8 cellular contexts compared by ENCODE assay signal in genomic region chr1:29121951-29122661, GRCh38. TPM values are rescaled to one million over a fixed set of nuclear protein-coding genes. Genes with fewer than 3 reads are reported as not detected.
DNase-seq lines count a peak whose midpoint lies in the region; ATAC-seq and TF ChIP-seq lines count a peak whose summit lies in the region.

No MANE protein-coding gene starts in this region.

- H3K36me3 Mint-ChIP-seq in Calu3 (ENCODE audit: insufficient read depth, unreplicated experiment), result peaks cover 16% of the 10 kb centered on the region

- no peaks in the 10 kb centered on the region for H3K4me1 Mint-ChIP-seq in Calu3 (ENCODE audit: low read depth, unreplicated experiment)

- H3K4me1 ChIP-seq in Peyer's patch (peaks cover 9 to 45% (median 27%) of the 10 kb centered on the region in 4 donors), osteoblast (ENCODE audit: insufficient read depth, low read length) (peaks cover 12% of the 10 kb centered on the region), Karpas-422 (ENCODE audit: low read length) (peaks cover 7% of the 10 kb centered on the region)

- H4K20me1 ChIP-seq in osteoblast (ENCODE audit: insufficient read depth, low read length), result peaks cover 10% of the 10 kb centered on the region
- no peaks in the 10 kb centered on the region for H4K20me1 ChIP-seq in Karpas-422 (ENCODE audit: insufficient read depth, low read depth, low read length)

- H3K9me2 ChIP-seq in Karpas-422 (replicated peaks; ENCODE audit: insufficient read depth, low read length), result no peaks in the 10 kb centered on the region

- H3K27ac ChIP-seq in Peyer's patch, result peak overlapping the region; percentile 68 to 94 (median 78)
- H3K27ac ChIP-seq in osteoblast (ENCODE audit: low read depth, low read length), result no peak overlapping the region
- no peak overlapping the region for H3K27ac ChIP-seq in Karpas-422 (ENCODE audit: low read length)

- H3K27me3 Mint-ChIP-seq in Calu3 (ENCODE audit: unreplicated experiment), result peaks cover 29% of the 10 kb centered on the region

- BruUV-seq in Calu3 (replicated peaks; lab: Mats Ljungman, UMichigan), result no TSS peak

- H3K9ac ChIP-seq in Karpas-422 (ENCODE audit: low read length), result no peak overlapping the region

- H3K9me3 ChIP-seq in Peyer's patch, result no peaks in the 10 kb centered on the region
- no peaks in the 10 kb centered on the region for H3K9me3 ChIP-seq in osteoblast (ENCODE audit: low read depth, low read length)
- H3K9me3 ChIP-seq in Karpas-422 (ENCODE audit: low read length), result no peaks in the 10 kb centered on the region

- CTCF ChIA-PET in Calu3 (lab: Charles Lee), result interaction anchor here (0.6 to 0.7 kb wide), 2 partner anchors 15 to 57 kb away, joined by 4 to 5 read pairs; no protein-coding TSS in a partner anchor

- ATAC-seq in HG03045 (IDR thresholded peaks at IDR 0.05; ENCODE audit: unreplicated experiment), result no peak

- DNase-seq in Calu3, result no peak
- DNase-seq in Peyer's patch, result peak in 1 of 3 donors; percentile 53
- DNase-seq in fibroblast of peridontal ligament (ENCODE audit: extremely low read depth), result peak; percentile 24
- DNase-seq in osteoblast (ENCODE audit: insufficient read length, low spot score, missing footprints), result peak; percentile 96
- no peak for DNase-seq in NAMALWA (ENCODE audit: low spot score)
- no peak for DNase-seq in Karpas-422
- no peak for DNase-seq in NCI-H510A treated with DMSO at 0.1 percent for 48 hours (lab: John Stamatoyannopoulos, UW)

- no peak for TF ChIP-seq POLR2A in Peyer's patch (IDR thresholded peaks at IDR 0.05)

- H3K4me2 ChIP-seq in osteoblast (ENCODE audit: insufficient read depth, low read length) (peak overlapping the region; percentile 86), Karpas-422 (ENCODE audit: low read depth, low read length, poor library complexity, severe bottlenecking) (no peak overlapping the region)

- H3K36me3 ChIP-seq in Peyer's patch (peaks cover 0 to 10% (median 0%) of the 10 kb centered on the region in 3 donors), osteoblast (ENCODE audit: insufficient read depth, low read length) (no peaks in the 10 kb centered on the region), Karpas-422 (ENCODE audit: insufficient read depth, low read length) (no peaks in the 10 kb centered on the region)

- H3K27me3 ChIP-seq in Peyer's patch (peaks cover 0 to 16% of the 10 kb centered on the region in 2 donors), osteoblast (ENCODE audit: insufficient read depth, low read length) (no peaks in the 10 kb centered on the region), Karpas-422 (ENCODE audit: low read length) (no peaks in the 10 kb centered on the region)

- H2AFZ ChIP-seq in osteoblast (ENCODE audit: low read length) (peak overlapping the region; percentile 25), Karpas-422 (ENCODE audit: low read length) (no peak overlapping the region)

- H3K4me3 ChIP-seq in Peyer's patch (peak overlapping the region; percentile 45 to 67 (median 64)), osteoblast (ENCODE audit: insufficient read depth, low read length) (peak overlapping the region; percentile 81), Karpas-422 (ENCODE audit: low read length) (no peak overlapping the region)

- H3K79me2 ChIP-seq in osteoblast (ENCODE audit: insufficient read depth, low read length) (no peaks in the 10 kb centered on the region), Karpas-422 (ENCODE audit: low read length) (no peaks in the 10 kb centered on the region)

- no peak for TF ChIP-seq CTCF in Calu3 (IDR thresholded peaks at IDR 0.05; ENCODE audit: unreplicated experiment)
- TF ChIP-seq CTCF in Peyer's patch (IDR thresholded peaks at IDR 0.05), result no peak
- no peak for TF ChIP-seq CTCF in osteoblast (IDR thresholded peaks at IDR 0.05; ENCODE audit: extremely low read depth, low read depth, low read length)

- H3K27ac Mint-ChIP-seq in Calu3 (ENCODE audit: unreplicated experiment), result no peak overlapping the region

- H3K4me3 Mint-ChIP-seq in Calu3 (ENCODE audit: low read depth, unreplicated experiment), result peak overlapping the region; percentile 61

- intact Hi-C loops in Calu3 (cut with micrococcal nuclease; ENCODE audit: unreplicated experiment), result no loop called here

- no peaks in the 10 kb centered on the region for H3K9me3 Mint-ChIP-seq in Calu3 (ENCODE audit: low read depth, unreplicated experiment)

RNA-seq across cellular contexts. Expression of gene TMEM200B, which starts 1.6 kb away (rescaled TPM):
- total RNA-seq in Calu3 (2022) (0.15 TPM in 1 of 2 replicates, not detected in the other), Peyer's patch (1 to 10 TPM; 2.0 to 2.8 (median 2.3) TPM), osteoblast (9.4 and 10.6 TPM in 2 replicates)
- not detected in 2 replicates for total RNA-seq in Karpas-422 (2014; rRNA removed; shearing (Covaris generic); ENCODE audit: low replicate concordance)

RNA-seq across cellular contexts. Expression of gene SRSF4, which starts 59.6 kb away (rescaled TPM):
- 64.8 and 65.4 TPM in 2 replicates for total RNA-seq in Calu3 (2022)
- 100 to 1,000 TPM in 1 of 4 donors, 10 to 100 TPM in 3; 62.7 to 153 (median 88.8) TPM for total RNA-seq in Peyer's patch
- 27.9 and 30.4 TPM in 2 replicates for total RNA-seq in osteoblast
- 31.7 and 40.1 TPM in 2 replicates for total RNA-seq in Karpas-422 (2014; rRNA removed; shearing (Covaris generic); ENCODE audit: low replicate concordance)

Comparison
In these comparisons a context has a peak if more than half of its experiments do, and no peak if none do; other contexts are left out.
1. DNase-seq: peak in fibroblast of peridontal ligament (single experiment) and osteoblast (single experiment); none in Calu3 (single experiment), NAMALWA (single experiment), Karpas-422 (single experiment) and NCI-H510A treated with DMSO at 0.1 percent for 48 hours (single experiment).
2. H3K27ac ChIP-seq: peak in Peyer's patch (4 of 4); none in osteoblast (single experiment) and Karpas-422 (single experiment).